In genomic region chr4:26489101-26489669, GRCh38 we compare ENCODE assay signal across 1 cellular context.
TF ChIP-seq lines count a peak whose summit lies in the region.

No MANE protein-coding gene starts in this region.

TF ChIP-seq in GM23338, 12 proteins besides CTCF, POLR2A, EP300 and RAD21 (continued from another document):
- TF ChIP-seq ZNF462 (CRISPR knock-in tag; IDR thresholded peaks at IDR 0.05), result no peak
- TF ChIP-seq ETS1 (IDR thresholded peaks at IDR 0.05), result no peak
- TF ChIP-seq, protein P1, sequence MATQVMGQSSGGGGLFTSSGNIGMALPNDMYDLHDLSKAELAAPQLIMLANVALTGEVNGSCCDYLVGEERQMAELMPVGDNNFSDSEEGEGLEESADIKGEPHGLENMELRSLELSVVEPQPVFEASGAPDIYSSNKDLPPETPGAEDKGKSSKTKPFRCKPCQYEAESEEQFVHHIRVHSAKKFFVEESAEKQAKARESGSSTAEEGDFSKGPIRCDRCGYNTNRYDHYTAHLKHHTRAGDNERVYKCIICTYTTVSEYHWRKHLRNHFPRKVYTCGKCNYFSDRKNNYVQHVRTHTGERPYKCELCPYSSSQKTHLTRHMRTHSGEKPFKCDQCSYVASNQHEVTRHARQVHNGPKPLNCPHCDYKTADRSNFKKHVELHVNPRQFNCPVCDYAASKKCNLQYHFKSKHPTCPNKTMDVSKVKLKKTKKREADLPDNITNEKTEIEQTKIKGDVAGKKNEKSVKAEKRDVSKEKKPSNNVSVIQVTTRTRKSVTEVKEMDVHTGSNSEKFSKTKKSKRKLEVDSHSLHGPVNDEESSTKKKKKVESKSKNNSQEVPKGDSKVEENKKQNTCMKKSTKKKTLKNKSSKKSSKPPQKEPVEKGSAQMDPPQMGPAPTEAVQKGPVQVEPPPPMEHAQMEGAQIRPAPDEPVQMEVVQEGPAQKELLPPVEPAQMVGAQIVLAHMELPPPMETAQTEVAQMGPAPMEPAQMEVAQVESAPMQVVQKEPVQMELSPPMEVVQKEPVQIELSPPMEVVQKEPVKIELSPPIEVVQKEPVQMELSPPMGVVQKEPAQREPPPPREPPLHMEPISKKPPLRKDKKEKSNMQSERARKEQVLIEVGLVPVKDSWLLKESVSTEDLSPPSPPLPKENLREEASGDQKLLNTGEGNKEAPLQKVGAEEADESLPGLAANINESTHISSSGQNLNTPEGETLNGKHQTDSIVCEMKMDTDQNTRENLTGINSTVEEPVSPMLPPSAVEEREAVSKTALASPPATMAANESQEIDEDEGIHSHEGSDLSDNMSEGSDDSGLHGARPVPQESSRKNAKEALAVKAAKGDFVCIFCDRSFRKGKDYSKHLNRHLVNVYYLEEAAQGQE (IDR thresholded peaks at IDR 0.05; ENCODE audit: unreplicated experiment), result no peak
- no peak for TF ChIP-seq STAT1 (IDR thresholded peaks at IDR 0.05; ENCODE audit: unreplicated experiment)
- no peak for TF ChIP-seq JUNB (IDR thresholded peaks at IDR 0.05; ENCODE audit: unreplicated experiment)
TF ChIP-seq in GM23338: peak in this region for 0.
